ENCODE assay signal across 1 cellular context in genomic region chr7:18384491-18385143, GRCh38.
TF ChIP-seq lines count a peak whose summit lies in the region.

No MANE protein-coding gene starts in this region.

TF ChIP-seq in H1, 55 proteins besides CTCF, POLR2A, EP300 and RAD21:
- TF ChIP-seq NANOG (IDR thresholded peaks at IDR 0.05; ENCODE audit: insufficient read depth, low read depth, low read length, poor library complexity, severe bottlenecking) (peak; percentile 28), TAF7 (optimal IDR thresholded peaks at IDR 0.05; ENCODE audit: borderline replicate concordance, low read depth, low read length) (no peak), HDAC2 (IDR thresholded peaks at IDR 0.05; ENCODE audit: borderline replicate concordance in 1 of 2, low read depth in 2 of 2, low read length in 2 of 2) (0 out of 4 replicates have a peak, but pooled peaks of 1 of the 2 experiments have one; percentile 18)
